Comparison of ENCODE assay signal across 7 cellular contexts in genomic region chr1:53185955-53186297, GRCh38. TPM values are rescaled to one million over a fixed set of nuclear protein-coding genes. Genes with fewer than 3 reads are reported as not detected.
DNase-seq lines count a peak whose midpoint lies in the region; ATAC-seq and TF ChIP-seq lines count a peak whose summit lies in the region.
"Not testable (repeated sequence)": the region's sequence is repeated elsewhere in the genome, so short reads cannot be mapped to it uniquely, and the experiment has no call there.
"Had no signal": no experiment of that assay in that cellular context is flagged by ENCODE, and none has a peak within 500 bp of the region (broad histone marks: within the 10 kb centered on the region; RNA-seq: fewer than 3 reads in every experiment).

No MANE protein-coding gene starts in this region.

- not testable (repeated sequence) for H3K36me3 Mint-ChIP-seq in HFFc6 (ENCODE audit: low read depth); chondrocyte (ENCODE audit: low read depth); osteocyte (ENCODE audit: unreplicated experiment)

- not testable (repeated sequence) for H3K4me1 ChIP-seq in RWPE2 (ENCODE audit: insufficient read depth, poor library complexity, severe bottlenecking); mesenchymal stem cell (ENCODE audit: control insufficient read depth, insufficient read depth, low read depth, low read length)

- not testable (repeated sequence) for H2AFZ ChIP-seq in mesenchymal stem cell (ENCODE audit: low read depth, low read length)

- peak overlapping the region; percentile 64 for H3K27ac Mint-ChIP-seq in HFFc6
- H3K27ac Mint-ChIP-seq in chondrocyte (ENCODE audit: unreplicated experiment); osteocyte (ENCODE audit: unreplicated experiment): not testable (repeated sequence)

- 100% methylated on average over 2 of the region's 2 CpGs for WGBS in mesenchymal stem cell

- H3K4me3 Mint-ChIP-seq in HFFc6; chondrocyte (ENCODE audit: unreplicated experiment); osteocyte (ENCODE audit: unreplicated experiment): not testable (repeated sequence)

- H3K4me3 ChIP-seq in RWPE2 (ENCODE audit: severe bottlenecking); mesenchymal stem cell (ENCODE audit: insufficient read depth in 1 of 2, low read depth in 1 of 2, low read length in 2 of 2): not testable (repeated sequence)

- not testable (repeated sequence) for H3K9me3 Mint-ChIP-seq in HFFc6; chondrocyte (ENCODE audit: low read depth); osteocyte (ENCODE audit: unreplicated experiment)

- H3K4me2 ChIP-seq in mesenchymal stem cell (ENCODE audit: low read length, poor library complexity, severe bottlenecking): not testable (repeated sequence)

- H3K9ac ChIP-seq in mesenchymal stem cell (ENCODE audit: low read length): peak overlapping the region; percentile 49

- not testable (repeated sequence) for H2BK5ac ChIP-seq in mesenchymal stem cell (ENCODE audit: low read depth, low read length, poor library complexity, severe bottlenecking)

- peak; percentile 70 for TF ChIP-seq CTCF in C4-2B (conservative IDR thresholded peaks at IDR 0.05)
- TF ChIP-seq CTCF in HFFc6 (IDR thresholded peaks at IDR 0.05): peak; percentile 61
- peak; percentile 69 for TF ChIP-seq CTCF in RWPE2 (IDR thresholded peaks at IDR 0.05; ENCODE audit: poor library complexity, severe bottlenecking)
- TF ChIP-seq CTCF in chondrocyte (IDR thresholded peaks at IDR 0.05): peak; percentile 70
- peak; percentile 6 for TF ChIP-seq CTCF in osteocyte (IDR thresholded peaks at IDR 0.05)

- not testable (repeated sequence) for H4K8ac ChIP-seq in mesenchymal stem cell (ENCODE audit: low read length)

- not testable (repeated sequence) for DNase-seq in HFFc6; RWPE2 (ENCODE audit: low spot score); chondrocyte (ENCODE audit: low spot score); mesenchymal stem cell; osteocyte (ENCODE audit: extremely low spot score, unreplicated experiment)

- not testable (repeated sequence) for H2BK15ac ChIP-seq in mesenchymal stem cell (ENCODE audit: low read depth, poor library complexity, severe bottlenecking)

- not testable (repeated sequence) for H2AK5ac ChIP-seq in mesenchymal stem cell (ENCODE audit: low read length, severe bottlenecking)

- H2BK120ac ChIP-seq in mesenchymal stem cell (ENCODE audit: low read depth, low read length): not testable (repeated sequence)

- H2BK12ac ChIP-seq in mesenchymal stem cell (ENCODE audit: low read length in 2 of 2): peak overlapping the region in 1 of 2 experiments; percentile 49

- H3K27ac ChIP-seq in C4-2B; RWPE2 (ENCODE audit: poor library complexity, severe bottlenecking); mesenchymal stem cell (ENCODE audit: low read length, poor library complexity, severe bottlenecking): not testable (repeated sequence)

- not testable (repeated sequence) for H3K23ac ChIP-seq in mesenchymal stem cell (ENCODE audit: low read length in 2 of 2)

- not testable (repeated sequence) for H3K4ac ChIP-seq in mesenchymal stem cell (ENCODE audit: low read depth in 1 of 2, low read length in 2 of 2)

- H3K4me1 Mint-ChIP-seq in HFFc6 (ENCODE audit: low read depth): peaks cover 34% of the 10 kb centered on the region
- not testable (repeated sequence) for H3K4me1 Mint-ChIP-seq in chondrocyte (ENCODE audit: low read depth); osteocyte (ENCODE audit: unreplicated experiment)

- H3K14ac ChIP-seq in mesenchymal stem cell (ENCODE audit: low read length in 2 of 2): not testable (repeated sequence)

- H3K9me3 ChIP-seq in RWPE2 (ENCODE audit: severe bottlenecking); mesenchymal stem cell (ENCODE audit: control insufficient read depth, low read length): not testable (repeated sequence)

- not testable (repeated sequence) for H4K91ac ChIP-seq in mesenchymal stem cell (ENCODE audit: low read length)

- H3K79me1 ChIP-seq in mesenchymal stem cell (replicated peaks; ENCODE audit: low read length, poor library complexity, severe bottlenecking): not testable (repeated sequence)

- ATAC-seq in RWPE2 (ENCODE audit: low read depth): not testable (repeated sequence)

- not testable (repeated sequence) for H3K27me3 ChIP-seq in RWPE2 (ENCODE audit: insufficient read depth, poor library complexity, severe bottlenecking); mesenchymal stem cell (ENCODE audit: control insufficient read depth in 1 of 2, insufficient read depth in 1 of 2, low read length in 2 of 2)

- not testable (repeated sequence) for H3K18ac ChIP-seq in mesenchymal stem cell (ENCODE audit: low read depth in 1 of 2, low read length in 2 of 2)

- H3K27me3 Mint-ChIP-seq in HFFc6 (ENCODE audit: insufficient read depth); chondrocyte (ENCODE audit: low read depth); osteocyte (ENCODE audit: unreplicated experiment): not testable (repeated sequence)

- H3K36me3 ChIP-seq in RWPE2 (ENCODE audit: low read depth); mesenchymal stem cell (ENCODE audit: control insufficient read depth in 1 of 2, insufficient read depth in 2 of 2, low read depth in 1 of 2, low read length in 2 of 2): not testable (repeated sequence)

RNA-seq across cellular contexts. Expression of gene CPT2, which starts 10.7 kb away (rescaled TPM):
- 10 to 100 TPM; 12.0 to 14.4 (median 12.7) TPM for total RNA-seq in HFFc6 (2021; fragmentation: NEBNext Ultra II Directional; extraction: Animal tissue kit (Norgen Biotek cat#: 25700))
- total RNA-seq in chondrocyte (11.0 to 12.6 TPM (median 12.3 TPM) in 3 replicates), osteocyte (15.6 and 16.6 TPM in 2 replicates)
- polyA plus RNA-seq in mesenchymal stem cell (2013, experiment 1 of 2): 14.1 TPM
- 13.6 TPM for polyA plus RNA-seq in mesenchymal stem cell (2013, experiment 2 of 2)

RNA-seq across cellular contexts. Expression of gene CZIB, which starts 34.5 kb away (rescaled TPM):
- total RNA-seq in HFFc6 (2021; fragmentation: NEBNext Ultra II Directional; extraction: Animal tissue kit (Norgen Biotek cat#: 25700)): 10 to 100 TPM; 44.6 to 54.9 (median 49.6) TPM
- total RNA-seq in chondrocyte: 39.7 to 49.3 TPM (median 41.6 TPM) in 3 replicates
- 48.5 TPM for polyA plus RNA-seq in mesenchymal stem cell (2013, experiment 1 of 2)
- 51.0 TPM for polyA plus RNA-seq in mesenchymal stem cell (2013, experiment 2 of 2)
- 52.6 and 59.8 TPM in 2 replicates for total RNA-seq in osteocyte

RNA-seq across cellular contexts. Expression of gene SLC1A7, which starts 43.5 kb away (rescaled TPM):
- total RNA-seq in HFFc6 (2021; fragmentation: NEBNext Ultra II Directional; extraction: Animal tissue kit (Norgen Biotek cat#: 25700)): under 1 TPM in 1 of 6 experiments, not detected in 5; 0.09 TPM
- total RNA-seq in chondrocyte (not detected in 3 replicates), osteocyte (not detected in 2 replicates)
- polyA plus RNA-seq in mesenchymal stem cell (2013, experiment 1 of 2): 2.3 TPM
- polyA plus RNA-seq in mesenchymal stem cell (2013, experiment 2 of 2): 2.2 TPM
- total RNA-seq: CD8-positive, alpha-beta memory T cell had no signal

RNA-seq across cellular contexts. Expression of gene MAGOH, which starts 52.4 kb away (rescaled TPM):
- total RNA-seq in HFFc6 (2021; fragmentation: NEBNext Ultra II Directional; extraction: Animal tissue kit (Norgen Biotek cat#: 25700)): 10 to 100 TPM; 34.9 to 54.2 (median 47.1) TPM
- 27.2 to 32.6 TPM (median 29.0 TPM) in 3 replicates for total RNA-seq in chondrocyte
- polyA plus RNA-seq in mesenchymal stem cell (2013, experiment 1 of 2): 53.3 TPM
- 54.6 TPM for polyA plus RNA-seq in mesenchymal stem cell (2013, experiment 2 of 2)
- total RNA-seq in osteocyte: 34.5 and 37.7 TPM in 2 replicates

Comparison
In these comparisons a context has a peak if more than half of its experiments do, and no peak if none do; other contexts are left out.
1. CTCF ChIP-seq: peak in every context shown above with its lines; median percentile 70 in C4-2B; 70 in chondrocyte; 69 in RWPE2; 61 in HFFc6; 6 in osteocyte.